9 cellular contexts compared by ENCODE assay signal in genomic region chr7:158239290-158239981, GRCh38.
A peak's percentile ranks its signal among the peaks of the same experiment; 100 is the strongest.
DNase-seq lines count a peak whose midpoint lies in the region; ATAC-seq and TF ChIP-seq lines count a peak whose summit lies in the region.
"Had no signal": no experiment of that assay in that cellular context is flagged by ENCODE, and none has a peak within 500 bp of the region (broad histone marks: within the 10 kb centered on the region; RNA-seq: fewer than 3 reads in every experiment).

No MANE protein-coding gene starts in this region.

- peaks cover 41% of the 10 kb centered on the region for H3K9me3 Mint-ChIP-seq in Caco-2 (ENCODE audit: unreplicated experiment)

- CTCF ChIA-PET in Caco-2 (lab: Charles Lee): no interaction called here

- H3K27ac ChIP-seq in osteoblast (ENCODE audit: low read depth, low read length): no peak overlapping the region
- H3K27ac ChIP-seq: WERI-Rb-1 had no signal

- H4K20me1 ChIP-seq in osteoblast (ENCODE audit: insufficient read depth, low read length): no peaks in the 10 kb centered on the region

- no peaks in the 10 kb centered on the region for H3K27me3 ChIP-seq in osteoblast (ENCODE audit: insufficient read depth, low read length)
- H3K27me3 ChIP-seq in Caco-2 (replicated peaks; ENCODE audit: control insufficient read depth, insufficient read depth, low read length): no peaks in the 10 kb centered on the region

- TF ChIP-seq CTCF in osteoblast (IDR thresholded peaks at IDR 0.05; ENCODE audit: extremely low read depth, low read depth, low read length) (no peak), Caco-2 (IDR thresholded peaks at IDR 0.05; ENCODE audit: insufficient read depth in 1 of 2, low read depth in 1 of 2, low read length in 1 of 2, severe bottlenecking in 1 of 2, unreplicated experiment in 1 of 2) (no peak)

- intact Hi-C loops in Caco-2 (cut with micrococcal nuclease; ENCODE audit: unreplicated experiment): no loop called here

- H2AFZ ChIP-seq in osteoblast (ENCODE audit: low read length): no peak overlapping the region

- ATAC-seq in HG03025 (IDR thresholded peaks at IDR 0.05; ENCODE audit: low FRiP score, unreplicated experiment) (no peak), GM19397 (IDR thresholded peaks at IDR 0.05; ENCODE audit: unreplicated experiment) (no peak)

- in situ Hi-C loops in SK-MEL-5 (cut with HindIII; ENCODE audit: low pct_unique_long_range_greater_than_20kb, low sequenced_read_pairs): no loop called here

- peak; percentile 26 for DNase-seq in Daoy (ENCODE audit: low read depth)
- peak; percentile 61 for DNase-seq in NCI-H128 (lab: John Stamatoyannopoulos, UW; ENCODE audit: unreplicated experiment)
- DNase-seq in SK-MEL-5 (ENCODE audit: low read depth, low spot score): peak; percentile 11
- DNase-seq in osteoblast (ENCODE audit: insufficient read length, low spot score, missing footprints): peak; percentile 25
- no peak for DNase-seq in Caco-2
- DNase-seq: activated T-cell treated with anti-CD3 and anti-CD28 coated beads, Interleukin-2, amount 50 U/mL, for 48 hours; WERI-Rb-1 had no signal

- no peak overlapping the region for H3K27ac Mint-ChIP-seq in Caco-2 (ENCODE audit: unreplicated experiment)

- no TSS peak for BruUV-seq in Caco-2 (replicated peaks; lab: Mats Ljungman, UMichigan)

- no peaks in the 10 kb centered on the region for H3K4me1 ChIP-seq in osteoblast (ENCODE audit: insufficient read depth, low read length)
- H3K4me1 ChIP-seq in Caco-2: no peaks in the 10 kb centered on the region

- H3K36me3 Mint-ChIP-seq in Caco-2 (ENCODE audit: insufficient read depth, unreplicated experiment): no peaks in the 10 kb centered on the region

- H3K9me3 ChIP-seq in osteoblast (ENCODE audit: low read depth, low read length) (peaks cover 2% of the 10 kb centered on the region), Caco-2 (no peaks in the 10 kb centered on the region)

- H3K4me3 Mint-ChIP-seq in Caco-2 (ENCODE audit: unreplicated experiment): no peak overlapping the region

- H3K4me1 Mint-ChIP-seq in Caco-2 (ENCODE audit: low read depth, unreplicated experiment): no peaks in the 10 kb centered on the region

- H3K79me2 ChIP-seq in osteoblast (ENCODE audit: insufficient read depth, low read length): no peaks in the 10 kb centered on the region

- H3K4me3 ChIP-seq in osteoblast (ENCODE audit: insufficient read depth, low read length): no peak overlapping the region
- no peak overlapping the region for H3K4me3 ChIP-seq in Caco-2 (ENCODE audit: low read depth, low read length)

- no peaks in the 10 kb centered on the region for H3K27me3 Mint-ChIP-seq in Caco-2 (ENCODE audit: insufficient read depth, unreplicated experiment)

- no peak overlapping the region for H3K4me2 ChIP-seq in osteoblast (ENCODE audit: insufficient read depth, low read length)

- POLR2A ChIA-PET in Caco-2 (lab: Charles Lee): no interaction called here

- no peaks in the 10 kb centered on the region for H3K36me3 ChIP-seq in osteoblast (ENCODE audit: insufficient read depth, low read length)
- no peaks in the 10 kb centered on the region for H3K36me3 ChIP-seq in Caco-2 (ENCODE audit: control insufficient read depth, insufficient read depth, low read length)
- H3K36me3 ChIP-seq: WERI-Rb-1 had no signal

Comparison
In these comparisons a context has a peak if more than half of its experiments do, and no peak if none do; other contexts are left out.
1. DNase-seq: peak in Daoy (single experiment), NCI-H128 (single experiment), SK-MEL-5 (single experiment) and osteoblast (single experiment); none in Caco-2 (0 of 2).